In the genomic region with DNA sequence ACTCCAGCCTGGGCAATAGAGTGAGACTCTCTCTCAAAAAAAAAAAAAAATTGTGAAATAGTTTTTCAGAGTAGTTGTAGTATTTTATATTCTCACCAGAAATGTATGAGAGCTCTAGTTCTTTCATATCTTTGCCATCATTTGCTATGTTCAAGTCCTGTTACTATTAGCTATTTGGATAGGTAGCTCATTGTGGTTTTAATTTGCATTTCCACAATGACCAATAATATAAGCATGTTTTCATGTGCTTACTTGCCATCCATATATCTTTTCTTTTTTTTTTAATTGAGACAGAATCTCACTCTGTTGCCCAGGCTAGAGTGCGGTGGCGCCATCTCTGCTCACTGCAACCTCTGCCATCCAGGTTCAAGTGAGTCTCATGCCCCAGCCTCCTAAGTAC, we compare ENCODE assay signal across 10 cellular contexts. TPM values are rescaled to one million over a fixed set of nuclear protein-coding genes. Genes with fewer than 3 reads are reported as not detected.
"Had no signal": no experiment of that assay in that cellular context is flagged by ENCODE, and none has a peak within 500 bp of the region (broad histone marks: within the 10 kb centered on the region; RNA-seq: fewer than 3 reads in every experiment).

No MANE protein-coding gene starts in this region.

- DNase-seq: GM23248, GOT3, H7, HFFc6, IMR-90 had no signal

- H3K4me3 ChIP-seq: GM23248, HAP-1 had no signal

- H3K27ac ChIP-seq: GM23248, HL-60 had no signal

- ATAC-seq: HCT116 had no signal

- H3K36me3 ChIP-seq: HAP-1 had no signal

- H3K9me3 ChIP-seq: HAP-1 had no signal

- H2AFZ ChIP-seq: GM23248 had no signal

- H3K4me1 ChIP-seq: HAP-1 had no signal

RNA-seq across cellular contexts. Expression of a gene that starts 8.4 kb away (rescaled TPM):
- total RNA-seq: H4, H7, HFFc6, IMR-90 had no signal

RNA-seq across cellular contexts. Expression of a gene that starts 13.3 kb away (rescaled TPM):
- total RNA-seq: H4, HT1080, IMR-90 had no signal
